Comparison of ENCODE assay signal across 13 cellular contexts in genomic region chr10:102834143-102834542, GRCh38. TPM values are rescaled to one million over a fixed set of nuclear protein-coding genes. Genes with fewer than 3 reads are reported as not detected.
A peak's percentile ranks its signal among the peaks of the same experiment; 100 is the strongest.
DNase-seq lines count a peak whose midpoint lies in the region; ATAC-seq and TF ChIP-seq lines count a peak whose summit lies in the region.
"Had no signal": no experiment of that assay in that cellular context is flagged by ENCODE, and none has a peak within 500 bp of the region (broad histone marks: within the 10 kb centered on the region; RNA-seq: fewer than 3 reads in every experiment).

No MANE protein-coding gene starts in this region.

- peak overlapping the region; percentile 91; the same call in 1 of the 2 replicates for H2AFZ ChIP-seq in GM23338

- H3K27ac ChIP-seq in GM23338 (ENCODE audit: low read depth) = no peak overlapping the region
- peak overlapping the region; percentile 59 to 92 (median 87) for H3K27ac ChIP-seq in adrenal gland
- H3K27ac ChIP-seq in lower lobe of right lung = no peak overlapping the region
- H3K27ac ChIP-seq: 22Rv1 had no signal

- H3K79me2 ChIP-seq in GM23338 (replicated peaks; ENCODE audit: insufficient read depth) = no peaks in the 10 kb centered on the region

- H3K4me1 Mint-ChIP-seq in GM23338 = no peaks in the 10 kb centered on the region; the same call in 1 of the 3 replicates

- H3K4me2 ChIP-seq in GM23338 = no peak overlapping the region

- no peak overlapping the region for H3K4me3 Mint-ChIP-seq in GM23338
- H3K4me3 Mint-ChIP-seq: CD8-positive, alpha-beta T cell had no signal

- peak; percentile 18 for DNase-seq in DMS53 (lab: John Stamatoyannopoulos, UW)
- DNase-seq in DMS53 treated with DMSO at 0.1 percent for 48 hours (lab: John Stamatoyannopoulos, UW; ENCODE audit: unreplicated experiment) = no peak
- no peak for DNase-seq in GM23338 (ENCODE audit: low spot score)
- DNase-seq in adrenal gland = peak in 2 of 7 donors; percentile 31 to 48
- DNase-seq in islet precursor cell = peak; percentile 43
- DNase-seq in lower lobe of right lung = no peak

- no peaks in the 10 kb centered on the region for H3K9me2 ChIP-seq in GM23338 (ENCODE audit: insufficient read depth)

- peaks cover 17% of the 10 kb centered on the region for H3K9me3 Mint-ChIP-seq in GM23338

- no peak for ATAC-seq in GM23338
- no peak for ATAC-seq in HG02798 (IDR thresholded peaks at IDR 0.05; ENCODE audit: poor library complexity, unreplicated experiment)
- no peak for ATAC-seq in lower lobe of right lung
- no peak for ATAC-seq in HG03039 (IDR thresholded peaks at IDR 0.05; ENCODE audit: unreplicated experiment)

- H3F3A ChIP-seq in GM23338 (replicated peaks; ENCODE audit: low read depth) = no peaks in the 10 kb centered on the region

- intact Hi-C loops in adrenal gland (cut with DNase I) = loop anchor here (5.0 to 10.0 kb wide), 3 partner anchors 61 to 241 kb away; no protein-coding TSS in a partner anchor
- intact Hi-C loops in lower lobe of right lung (cut with DNase I) = no loop called here

- H3K36me3 ChIP-seq in GM23338 (ENCODE audit: insufficient read depth) (no peaks in the 10 kb centered on the region), adrenal gland (replicated peaks in 1 of 2) (peaks cover 0 to 44% of the 10 kb centered on the region in 2 donors), lower lobe of right lung (no peaks in the 10 kb centered on the region)
- H3K36me3 ChIP-seq: HAP-1 had no signal

- WGBS in adrenal gland, 4 donors = 41 to 54% (median 48%) methylated on average over 9 of the region's 9 CpGs

- H3K4me3 ChIP-seq in GM23338 (no peak overlapping the region), adrenal gland (peak overlapping the region in 3 of 4 donors; percentile 38 to 69 (median 50)), lower lobe of right lung (no peak overlapping the region)
- H3K4me3 ChIP-seq: HAP-1 had no signal

- H3K27me3 Mint-ChIP-seq in GM23338 (ENCODE audit: insufficient read depth, low read depth, poor library complexity) = peaks cover 16% of the 10 kb centered on the region

- no peaks in the 10 kb centered on the region for H4K20me1 ChIP-seq in GM23338 (replicated peaks; ENCODE audit: insufficient read depth)

- TF ChIP-seq CTCF in GM23338 (conservative IDR thresholded peaks at IDR 0.05; ENCODE audit: low read depth in 2 of 2) (no peak), adrenal gland (IDR thresholded peaks at IDR 0.05) (peak in 1 of 6 experiments; percentile 3), lower lobe of right lung (IDR thresholded peaks at IDR 0.05) (no peak)

- no peak for TF ChIP-seq POLR2A in adrenal gland (IDR thresholded peaks at IDR 0.05)

- H3K36me3 Mint-ChIP-seq in GM23338 (ENCODE audit: low read depth) = no peaks in the 10 kb centered on the region
- H3K36me3 Mint-ChIP-seq: CD8-positive, alpha-beta T cell had no signal

- H3K4me1 ChIP-seq in GM23338 (ENCODE audit: insufficient read depth) (no peaks in the 10 kb centered on the region), adrenal gland (replicated peaks in 1 of 2) (peaks cover 0 to 10% of the 10 kb centered on the region in 2 donors), lower lobe of right lung (no peaks in the 10 kb centered on the region)
- H3K4me1 ChIP-seq: HAP-1 had no signal

- H3K9me3 ChIP-seq in adrenal gland (replicated peaks in 1 of 3) (no peaks in the 10 kb centered on the region), lower lobe of right lung (peaks cover 7% of the 10 kb centered on the region)

- no peaks in the 10 kb centered on the region for H3K27me3 ChIP-seq in GM23338 (ENCODE audit: insufficient read depth)
- H3K27me3 ChIP-seq in adrenal gland = no peaks in the 10 kb centered on the region
- H3K27me3 ChIP-seq in lower lobe of right lung (ENCODE audit: low read depth) = no peaks in the 10 kb centered on the region

- no peak overlapping the region for H3K27ac Mint-ChIP-seq in GM23338
- H3K27ac Mint-ChIP-seq: CD8-positive, alpha-beta T cell had no signal

TF ChIP-seq in GM23338, 12 proteins besides CTCF, POLR2A, EP300 and RAD21:
- TF ChIP-seq ZNF331 (CRISPR knock-in tag; IDR thresholded peaks at IDR 0.05; ENCODE audit: low read depth) = no peak
- TF ChIP-seq ZNF462 (CRISPR knock-in tag; IDR thresholded peaks at IDR 0.05) = no peak
- TF ChIP-seq POLR2AphosphoS5 (IDR thresholded peaks at IDR 0.05; ENCODE audit: low read depth) = no peak

RNA-seq across cellular contexts. Expression of gene CYP17A1, which starts 3.1 kb away (rescaled TPM):
- not detected in 2 replicates for total RNA-seq in GM23338 (2014; rRNA removed; shearing (Covaris generic))
- polyA plus RNA-seq in GM23338 (2016; fragmentation: Nextera tagmentation; extraction: Ambion mirVana) (not detected in 2 replicates), adrenal gland (over 10,000 TPM in 2 of 3 donors, 1,000 to 10,000 TPM in 1; 2,313 to 37,742 (median 10,572) TPM)
- total RNA-seq in adrenal gland (over 10,000 TPM in 5 of 8 donors, 1,000 to 10,000 TPM in 3; 5,772 to 29,109 (median 14,288) TPM), lower lobe of right lung (0.80 TPM)
- total RNA-seq: CD8-positive, alpha-beta T cell; SK-MEL-5 had no signal
- polyA plus RNA-seq: BJ had no signal

RNA-seq across cellular contexts. Expression of gene BORCS7, which starts 19.9 kb away (rescaled TPM):
- 5.6 and 6.0 TPM in 2 replicates for total RNA-seq in GM23338 (2014; rRNA removed; shearing (Covaris generic))
- polyA plus RNA-seq in GM23338 (2016; fragmentation: Nextera tagmentation; extraction: Ambion mirVana) (7.8 and 9.0 TPM in 2 replicates), adrenal gland (10 to 100 TPM; 46.9 to 90.8 (median 63.1) TPM)
- total RNA-seq in adrenal gland (100 to 1,000 TPM in 2 of 8 donors, 10 to 100 TPM in 6; 49.7 to 154 (median 65.1) TPM), lower lobe of right lung (21.9 TPM)

RNA-seq across cellular contexts. Expression of gene AS3MT, which starts 35.1 kb away (rescaled TPM):
- 8.8 and 10.5 TPM in 2 replicates for total RNA-seq in GM23338 (2014; rRNA removed; shearing (Covaris generic))
- polyA plus RNA-seq in GM23338 (2016; fragmentation: Nextera tagmentation; extraction: Ambion mirVana) (6.3 and 7.2 TPM in 2 replicates), adrenal gland (100 to 1,000 TPM; 275 to 910 (median 281) TPM)
- total RNA-seq in adrenal gland (100 to 1,000 TPM; 177 to 361 (median 286) TPM), lower lobe of right lung (1.9 TPM)

Comparison
In these comparisons a context has a peak if more than half of its experiments do, and no peak if none do; other contexts are left out.
1. DNase-seq: peak in DMS53 (single experiment) and islet precursor cell (single experiment); none in DMS53 treated with DMSO at 0.1 percent for 48 hours (single experiment), GM23338 (single experiment) and lower lobe of right lung (single experiment).
2. H3K27ac ChIP-seq: peak in adrenal gland (5 of 5); none in GM23338 (single experiment) and lower lobe of right lung (single experiment).
3. H3K4me3 ChIP-seq: peak in adrenal gland (3 of 4); none in GM23338 (single experiment) and lower lobe of right lung (single experiment).
4. RNA of gene CYP17A1, which starts 3.1 kb away (total RNA-seq): 5,772 to 29,109 TPM in adrenal gland; 0.80 TPM in lower lobe of right lung (single experiment) and not detected in GM23338; every median in the first group is over 1,000 times any median in the second.
5. RNA of gene AS3MT, which starts 35.1 kb away (total RNA-seq): 177 to 361 TPM in adrenal gland; 8.8 to 10.5 TPM in GM23338 and 1.9 TPM in lower lobe of right lung (single experiment); every median in the first group is over 10 times any median in the second.